28 cellular contexts compared by ENCODE assay signal in genomic region chr2:33392366-33392765, GRCh38.
"Had no signal": no experiment of that assay in that cellular context is flagged by ENCODE, and none has a peak within 500 bp of the region (broad histone marks: within the 10 kb centered on the region; RNA-seq: fewer than 3 reads in every experiment).

No MANE protein-coding gene starts in this region.

- H3K4me2 ChIP-seq: hepatocyte, smooth muscle cell had no signal

- H3K4me3 ChIP-seq: colonic mucosa, gastroesophageal sphincter, heart left ventricle, hepatocyte, left lung, prostate gland, right atrium auricular region, smooth muscle cell, thyroid gland had no signal

- H3K36me3 ChIP-seq: colonic mucosa, left lung, prostate gland, thyroid gland had no signal

- DNase-seq: colonic mucosa; effector CD8-positive, alpha-beta T cell; endodermal cell; foreskin keratinocyte; heart left ventricle; kidney; left lung; mesendoderm; midbrain; naive thymus-derived CD4-positive, alpha-beta T cell; nephron progenitor cell; nucleus accumbens; stimulated activated CD4-positive, alpha-beta T cell treated with anti-CD3 and anti-CD28 coated beads, Interleukin-12 subunit alpha, Interleukin-12 subunit beta, amount 100 ng/mL, for 4 hours; stimulated activated CD4-positive, alpha-beta T cell treated with anti-CD3 and anti-CD28 coated beads, Interleukin-1b, Interleukin-23, amount 100 ng/mL, for 48 hours; stimulated activated CD4-positive, alpha-beta T cell treated with anti-CD3 and anti-CD28 coated beads, Interleukin-4, amount 100 ng/mL, for 1 hour; stimulated activated CD8-positive, alpha-beta memory T cell treated with anti-CD3 and anti-CD28 coated beads, Interleukin-4, amount 100 ng/mL, for 48 hours; stimulated activated naive CD4-positive, alpha-beta T cell; stimulated activated naive CD8-positive, alpha-beta T cell treated with anti-CD3 and anti-CD28 coated beads, Interleukin-15, amount 100 ng/mL, for 72 hours; thyroid gland had no signal

- H3K27ac Mint-ChIP-seq: dendritic cell treated with granulocyte-macrophage colony-stimulating factor and Interleukin-4, amounts not matched to agents 40 ng/mL and 50 ng/mL, for 4 days; endodermal cell; naive thymus-derived CD4-positive, alpha-beta T cell; nephron progenitor cell; stimulated activated naive CD8-positive, alpha-beta T cell treated with anti-CD3 and anti-CD28 coated beads, Interleukin-15, amount 100 ng/mL, for 72 hours; type B pancreatic cell had no signal

- ATAC-seq: esophagus mucosa; foreskin keratinocyte; heart left ventricle; naive thymus-derived CD4-positive, alpha-beta T cell; stimulated activated naive CD8-positive, alpha-beta T cell treated with anti-CD3 and anti-CD28 coated beads, Interleukin-15, amount 100 ng/mL, for 72 hours had no signal

- H3K9me3 Mint-ChIP-seq: dendritic cell treated with granulocyte-macrophage colony-stimulating factor and Interleukin-4, amounts not matched to agents 40 ng/mL and 50 ng/mL, for 4 days had no signal

- H3K4me1 ChIP-seq: colonic mucosa, foreskin keratinocyte, left lung, prostate gland, right atrium auricular region, thyroid gland had no signal

- H3K36me3 Mint-ChIP-seq: naive thymus-derived CD4-positive, alpha-beta T cell had no signal

- H3K27me3 ChIP-seq: colonic mucosa, foreskin keratinocyte, gastroesophageal sphincter, heart left ventricle, hepatocyte, left lung, right atrium auricular region, thyroid gland had no signal

- H3K27ac ChIP-seq: colonic mucosa, epithelial cell of prostate, foreskin keratinocyte, heart left ventricle, hepatocyte, left lung, prostate gland, right atrium auricular region, thyroid gland had no signal

- H3K9me3 ChIP-seq: colonic mucosa, gastroesophageal sphincter, left lung, prostate gland, right atrium auricular region, thyroid gland had no signal

- H3K79me2 ChIP-seq: hepatocyte had no signal

- H3K27me3 Mint-ChIP-seq: dendritic cell treated with granulocyte-macrophage colony-stimulating factor and Interleukin-4, amounts not matched to agents 40 ng/mL and 50 ng/mL, for 4 days; stimulated activated naive CD8-positive, alpha-beta T cell treated with anti-CD3 and anti-CD28 coated beads, Interleukin-15, amount 100 ng/mL, for 72 hours; type B pancreatic cell had no signal

- H3K4me1 Mint-ChIP-seq: endodermal cell; naive thymus-derived CD4-positive, alpha-beta T cell; stimulated activated naive CD8-positive, alpha-beta T cell treated with anti-CD3 and anti-CD28 coated beads, Interleukin-15, amount 100 ng/mL, for 72 hours had no signal

- H2AFZ ChIP-seq: hepatocyte had no signal

- H3K4me3 Mint-ChIP-seq: dendritic cell treated with granulocyte-macrophage colony-stimulating factor and Interleukin-4, amounts not matched to agents 40 ng/mL and 50 ng/mL, for 4 days; endodermal cell; naive thymus-derived CD4-positive, alpha-beta T cell; nephron progenitor cell; stimulated activated naive CD8-positive, alpha-beta T cell treated with anti-CD3 and anti-CD28 coated beads, Interleukin-15, amount 100 ng/mL, for 72 hours; type B pancreatic cell had no signal
